ENCODE assay signal across 1 cellular context in genomic region chrX:49163555-49164419, GRCh38.
A peak's percentile ranks its signal among the peaks of the same experiment; 100 is the strongest.
TF ChIP-seq lines count a peak whose summit lies in the region.

No MANE protein-coding gene starts in this region.

TF ChIP-seq in HepG2, 621 proteins besides CTCF, POLR2A, EP300 and RAD21 (continued from another document and continues in another):
- TF ChIP-seq ZUFSP (CRISPR knock-in tag; IDR thresholded peaks at IDR 0.05; ENCODE audit: borderline replicate concordance) (no peak), GATAD2A (CRISPR knock-in tag; IDR thresholded peaks at IDR 0.05) (no peak), MTA3 (CRISPR knock-in tag; IDR thresholded peaks at IDR 0.05) (no peak), CEBPZ (IDR thresholded peaks at IDR 0.05; ENCODE audit: low read length) (no peak), ZNF256 (CRISPR knock-in tag; conservative IDR thresholded peaks at IDR 0.05) (no peak), PRMT3 (CRISPR knock-in tag; IDR thresholded peaks at IDR 0.05; ENCODE audit: borderline replicate concordance, low read depth) (no peak), PHF5A (CRISPR knock-in tag; IDR thresholded peaks at IDR 0.05; ENCODE audit: low read depth, unreplicated experiment) (no peak), ZNF839 (CRISPR knock-in tag; IDR thresholded peaks at IDR 0.05; ENCODE audit: borderline replicate concordance) (no peak), ZNF546 (CRISPR knock-in tag; conservative IDR thresholded peaks at IDR 0.05) (no peak), NFIB (CRISPR knock-in tag; IDR thresholded peaks at IDR 0.05; ENCODE audit: borderline replicate concordance) (no peak), IRX3 (CRISPR knock-in tag; IDR thresholded peaks at IDR 0.05; ENCODE audit: borderline replicate concordance, low read depth) (no peak), POLR2G (IDR thresholded peaks at IDR 0.05; ENCODE audit: low read depth, low read length) (0 out of 2 replicates have a peak, but pooled peaks have one; percentile 36), SALL1 (CRISPR knock-in tag; IDR thresholded peaks at IDR 0.05) (peak; percentile 49; the same call in 1 of the 2 replicates), TCF7L2 (IDR thresholded peaks at IDR 0.05; ENCODE audit: low read depth, low read length) (no peak), ZBTB43 (CRISPR knock-in tag; conservative IDR thresholded peaks at IDR 0.05) (no peak), PHB2 (IDR thresholded peaks at IDR 0.05; ENCODE audit: partially characterized antibody) (no peak), ZBTB8A (CRISPR knock-in tag; IDR thresholded peaks at IDR 0.05; ENCODE audit: borderline replicate concordance, low read depth) (no peak), HNRNPK (IDR thresholded peaks at IDR 0.05; ENCODE audit: low read depth, low read length, poor library complexity, severe bottlenecking) (peak; percentile 41), ZEB1 (IDR thresholded peaks at IDR 0.05; ENCODE audit: insufficient replicate concordance, low read depth) (no peak), ZNF574 (CRISPR knock-in tag; IDR thresholded peaks at IDR 0.05) (0 out of 2 replicates have a peak, but pooled peaks have one; percentile 24), NFATC3 (CRISPR knock-in tag; IDR thresholded peaks at IDR 0.05) (no peak), ZNF10 (CRISPR knock-in tag; IDR thresholded peaks at IDR 0.05; ENCODE audit: borderline replicate concordance, low read depth) (no peak), HINFP (CRISPR knock-in tag; IDR thresholded peaks at IDR 0.05; ENCODE audit: low read depth) (no peak), CBX5 (CRISPR knock-in tag; IDR thresholded peaks at IDR 0.05; ENCODE audit: borderline replicate concordance) (no peak), ZNF7 (CRISPR knock-in tag; IDR thresholded peaks at IDR 0.05) (no peak), DZIP1 (CRISPR knock-in tag; IDR thresholded peaks at IDR 0.05) (no peak), IRF9 (CRISPR knock-in tag; IDR thresholded peaks at IDR 0.05; ENCODE audit: borderline replicate concordance) (0 out of 2 replicates have a peak, but pooled peaks have one; percentile 28), SRF (IDR thresholded peaks at IDR 0.05; ENCODE audit: low read depth, low read length) (no peak), ZNF496 (CRISPR knock-in tag; IDR thresholded peaks at IDR 0.05; ENCODE audit: insufficient replicate concordance) (no peak), ZIK1 (CRISPR knock-in tag; IDR thresholded peaks at IDR 0.05; ENCODE audit: borderline replicate concordance, low read depth) (no peak), STAG1 (CRISPR knock-in tag; IDR thresholded peaks at IDR 0.05) (peak; percentile 62), ZNF121 (CRISPR knock-in tag; IDR thresholded peaks at IDR 0.05) (peak; percentile 34; the same call in 1 of the 2 replicates), ZNF232 (CRISPR knock-in tag; IDR thresholded peaks at IDR 0.05; ENCODE audit: borderline replicate concordance) (no peak), ZFY (CRISPR knock-in tag; IDR thresholded peaks at IDR 0.05) (peak; percentile 70), TIGD3 (CRISPR knock-in tag; IDR thresholded peaks at IDR 0.05; ENCODE audit: borderline replicate concordance) (no peak), HOXA3 (CRISPR knock-in tag; IDR thresholded peaks at IDR 0.05) (peak; percentile 54; the same call in 1 of the 2 replicates), GMEB1 (CRISPR knock-in tag; IDR thresholded peaks at IDR 0.05; ENCODE audit: borderline replicate concordance) (0 out of 2 replicates have a peak, but pooled peaks have one; percentile 36), DR1 (CRISPR knock-in tag; IDR thresholded peaks at IDR 0.05) (no peak), GABPB1 (CRISPR knock-in tag; IDR thresholded peaks at IDR 0.05) (0 out of 2 replicates have a peak, but pooled peaks have one; percentile 25), SIX4 (CRISPR knock-in tag; IDR thresholded peaks at IDR 0.05) (no peak), HNF4A (CRISPR knock-in tag; IDR thresholded peaks at IDR 0.05) (no peak), MAFG (CRISPR knock-in tag; IDR thresholded peaks at IDR 0.05) (no peak), THAP7 (CRISPR knock-in tag; IDR thresholded peaks at IDR 0.05) (no peak), RCOR2 (CRISPR knock-in tag; IDR thresholded peaks at IDR 0.05) (no peak), YY1 (IDR thresholded peaks at IDR 0.05; ENCODE audit: insufficient read depth, insufficient replicate concordance, low read depth, low read length) (peak; percentile 65)
